ENCODE assay signal across 1 cellular context in the genomic region with DNA sequence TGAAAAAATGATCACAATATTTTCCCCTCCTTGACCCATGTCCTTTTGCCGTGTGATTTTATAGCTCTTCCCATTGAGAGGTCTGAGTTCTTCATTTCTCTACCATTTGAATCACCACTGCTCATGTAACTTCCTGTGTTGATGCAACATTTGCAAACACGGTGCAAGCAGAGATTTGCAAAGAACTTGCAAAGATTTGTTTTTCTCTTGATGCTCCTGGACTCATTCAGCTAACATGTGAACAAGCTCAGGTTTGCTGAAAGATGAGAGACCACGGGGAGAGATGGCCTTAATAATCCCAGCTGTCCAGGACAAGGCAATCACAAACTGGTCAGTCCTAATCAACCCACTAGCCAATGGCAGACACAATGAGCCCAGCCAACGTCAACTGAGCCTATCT.
TF ChIP-seq lines count a peak whose summit lies in the region.

No MANE protein-coding gene starts in this region.

TF ChIP-seq in liver, 16 proteins besides CTCF, POLR2A, EP300 and RAD21 (continued from another document):
- TF ChIP-seq, protein P1, sequence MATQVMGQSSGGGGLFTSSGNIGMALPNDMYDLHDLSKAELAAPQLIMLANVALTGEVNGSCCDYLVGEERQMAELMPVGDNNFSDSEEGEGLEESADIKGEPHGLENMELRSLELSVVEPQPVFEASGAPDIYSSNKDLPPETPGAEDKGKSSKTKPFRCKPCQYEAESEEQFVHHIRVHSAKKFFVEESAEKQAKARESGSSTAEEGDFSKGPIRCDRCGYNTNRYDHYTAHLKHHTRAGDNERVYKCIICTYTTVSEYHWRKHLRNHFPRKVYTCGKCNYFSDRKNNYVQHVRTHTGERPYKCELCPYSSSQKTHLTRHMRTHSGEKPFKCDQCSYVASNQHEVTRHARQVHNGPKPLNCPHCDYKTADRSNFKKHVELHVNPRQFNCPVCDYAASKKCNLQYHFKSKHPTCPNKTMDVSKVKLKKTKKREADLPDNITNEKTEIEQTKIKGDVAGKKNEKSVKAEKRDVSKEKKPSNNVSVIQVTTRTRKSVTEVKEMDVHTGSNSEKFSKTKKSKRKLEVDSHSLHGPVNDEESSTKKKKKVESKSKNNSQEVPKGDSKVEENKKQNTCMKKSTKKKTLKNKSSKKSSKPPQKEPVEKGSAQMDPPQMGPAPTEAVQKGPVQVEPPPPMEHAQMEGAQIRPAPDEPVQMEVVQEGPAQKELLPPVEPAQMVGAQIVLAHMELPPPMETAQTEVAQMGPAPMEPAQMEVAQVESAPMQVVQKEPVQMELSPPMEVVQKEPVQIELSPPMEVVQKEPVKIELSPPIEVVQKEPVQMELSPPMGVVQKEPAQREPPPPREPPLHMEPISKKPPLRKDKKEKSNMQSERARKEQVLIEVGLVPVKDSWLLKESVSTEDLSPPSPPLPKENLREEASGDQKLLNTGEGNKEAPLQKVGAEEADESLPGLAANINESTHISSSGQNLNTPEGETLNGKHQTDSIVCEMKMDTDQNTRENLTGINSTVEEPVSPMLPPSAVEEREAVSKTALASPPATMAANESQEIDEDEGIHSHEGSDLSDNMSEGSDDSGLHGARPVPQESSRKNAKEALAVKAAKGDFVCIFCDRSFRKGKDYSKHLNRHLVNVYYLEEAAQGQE (IDR thresholded peaks at IDR 0.05), result peak; percentile 23
- TF ChIP-seq HNF4A (conservative IDR thresholded peaks at IDR 0.05) (peak; percentile 21 to 48), TAF1 (conservative IDR thresholded peaks at IDR 0.05) (no peak), GABPA (IDR thresholded peaks at IDR 0.05 in 1 of 2, conservative IDR thresholded peaks at IDR 0.05 in 1 of 2) (peak in 1 of 2 donors; percentile 79), HNF4G (IDR thresholded peaks at IDR 0.05) (no peak), NR2F2 (IDR thresholded peaks at IDR 0.05) (no peak), EGR1 (IDR thresholded peaks at IDR 0.05; ENCODE audit: low read depth in 2 of 2) (no peak)
TF ChIP-seq in liver: peak in this region for 10.
